3 cellular contexts compared by ENCODE assay signal in the genomic region with DNA sequence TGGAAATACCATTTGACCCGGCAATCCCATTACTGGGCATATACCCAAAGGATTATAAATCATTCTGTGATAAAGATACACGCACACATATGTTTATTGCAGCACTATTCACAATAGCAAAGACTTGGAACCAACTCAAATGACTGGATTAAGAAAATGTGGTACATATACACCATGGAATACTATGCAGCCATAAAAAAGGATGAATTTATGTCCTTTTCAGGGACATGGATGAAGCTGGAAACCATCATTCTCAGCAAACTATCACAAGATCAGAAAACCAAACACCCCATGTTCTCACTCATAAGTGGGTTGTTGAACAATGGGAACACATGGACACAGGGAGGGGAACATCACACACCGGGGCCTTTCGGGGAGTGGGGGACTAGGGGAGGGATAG.
A peak's percentile ranks its signal among the peaks of the same experiment; 100 is the strongest.
TF ChIP-seq lines count a peak whose summit lies in the region.

No MANE protein-coding gene starts in this region.

TF ChIP-seq in HEK293, 187 proteins besides CTCF, POLR2A, EP300 and RAD21:
- TF ChIP-seq ZNF146 (tag by site-specific recombination; IDR thresholded peaks at IDR 0.05) = peak; percentile 90

TF ChIP-seq in SK-N-SH treated with all-trans-retinoic acid at 6 μM for 48 hours, 23 proteins besides CTCF, POLR2A, EP300 and RAD21:
- TF ChIP-seq ZNF8 (CRISPR knock-in tag; IDR thresholded peaks at IDR 0.05) = peak; percentile 56; the same call in 1 of the 2 replicates

TF ChIP-seq in K562, 482 proteins besides CTCF, POLR2A, EP300 and RAD21:
- TF ChIP-seq ZNF146 (CRISPR knock-in tag; IDR thresholded peaks at IDR 0.05; ENCODE audit: unreplicated experiment) (peak; percentile 90), RBM25 (IDR thresholded peaks at IDR 0.05; ENCODE audit: low read depth, low read length, severe bottlenecking) (peak; percentile 16)
